Comparison of ENCODE assay signal across 16 cellular contexts in the genomic region with DNA sequence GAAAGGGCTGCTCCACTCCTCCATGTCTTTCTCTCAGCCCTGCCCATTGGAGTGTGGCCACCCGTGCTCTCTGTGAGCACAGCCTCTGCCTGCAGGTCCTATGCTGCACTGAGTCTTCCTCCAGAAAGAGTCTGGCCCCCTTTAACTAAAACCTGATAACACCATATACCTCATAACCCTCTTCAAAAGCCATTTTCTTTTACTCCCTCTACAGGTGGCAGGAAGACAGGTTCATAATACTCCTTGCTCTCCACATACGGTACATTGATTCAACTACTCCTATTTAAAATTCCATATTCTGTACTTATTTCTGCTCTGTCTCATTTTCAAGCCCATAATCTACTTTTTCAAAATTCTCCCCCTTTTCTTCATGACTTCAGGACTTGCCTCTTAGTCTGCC.
A peak's percentile ranks its signal among the peaks of the same experiment; 100 is the strongest.
DNase-seq lines count a peak whose midpoint lies in the region; ATAC-seq and TF ChIP-seq lines count a peak whose summit lies in the region.
"Had no signal": no experiment of that assay in that cellular context is flagged by ENCODE, and none has a peak within 500 bp of the region (broad histone marks: within the 10 kb centered on the region; RNA-seq: fewer than 3 reads in every experiment).

No MANE protein-coding gene starts in this region.

- ATAC-seq in WTC11: peak; percentile 20; the same call in 1 of the 2 replicates
- no peak for ATAC-seq in activated naive CD8-positive, alpha-beta T cell treated with anti-CD3 and anti-CD28 coated beads, Interleukin-2, amount 50 U/mL, for 24 hours
- ATAC-seq: GM12878 had no signal

- peaks cover 9% of the 10 kb centered on the region for H3K4me1 Mint-ChIP-seq in WTC11
- H3K4me1 Mint-ChIP-seq in activated naive CD8-positive, alpha-beta T cell treated with anti-CD3 and anti-CD28 coated beads, Interleukin-2, amount 50 U/mL, for 24 hours: no peaks in the 10 kb centered on the region
- H3K4me1 Mint-ChIP-seq: CD4-positive, alpha-beta memory T cell had no signal

- H3K4me3 Mint-ChIP-seq in WTC11: no peak overlapping the region
- H3K4me3 Mint-ChIP-seq in activated naive CD8-positive, alpha-beta T cell treated with anti-CD3 and anti-CD28 coated beads, Interleukin-2, amount 50 U/mL, for 24 hours: no peak overlapping the region
- H3K4me3 Mint-ChIP-seq: CD4-positive, alpha-beta memory T cell; IgD-negative memory B cell had no signal

- H3K4me1 ChIP-seq in Karpas-422 (ENCODE audit: low read length): no peaks in the 10 kb centered on the region
- H3K4me1 ChIP-seq: BE2C had no signal

- TF ChIP-seq CTCF in GM06990 (IDR thresholded peaks at IDR 0.05; ENCODE audit: insufficient read depth, low read length, poor library complexity, severe bottlenecking) (peak; percentile 7), WTC11 (IDR thresholded peaks at IDR 0.05) (no peak)

- H3K9me3 ChIP-seq in Karpas-422 (ENCODE audit: low read length): no peaks in the 10 kb centered on the region
- H3K9me3 ChIP-seq: BE2C had no signal

- H3K4me2 ChIP-seq in Karpas-422 (ENCODE audit: low read depth, low read length, poor library complexity, severe bottlenecking): no peak overlapping the region

- H3K36me3 Mint-ChIP-seq in WTC11: peaks cover 2% of the 10 kb centered on the region; the same call in 1 of the 2 replicates
- H3K36me3 Mint-ChIP-seq in activated naive CD8-positive, alpha-beta T cell treated with anti-CD3 and anti-CD28 coated beads, Interleukin-2, amount 50 U/mL, for 24 hours (ENCODE audit: low read depth): no peaks in the 10 kb centered on the region
- H3K36me3 Mint-ChIP-seq: CD4-positive, alpha-beta memory T cell; IgD-negative memory B cell had no signal

- CTCF ChIA-PET in WTC11 (lab: Charles Lee): interaction anchor here (1.0 kb wide), 1 partner anchor 70 kb away, joined by 3 read pairs; no protein-coding TSS in a partner anchor

- no peak for DNase-seq in GM06990 (ENCODE audit: extremely low read depth, insufficient read length)
- peak; percentile 42 for DNase-seq in Karpas-422
- DNase-seq in WTC11 (ENCODE audit: low spot score): no peak
- DNase-seq in left kidney (ENCODE audit: low read depth, low spot score): peak; percentile 16
- DNase-seq in activated CD8-positive, alpha-beta memory T cell treated with anti-CD3 and anti-CD28 coated beads, Interleukin-2, amount 50 U/mL, for 4 hours: no peak
- DNase-seq in activated naive CD8-positive, alpha-beta T cell treated with anti-CD3 and anti-CD28 coated beads, Interleukin-2, amount 50 U/mL, for 24 hours: no peak
- no peak for DNase-seq in T-helper 9 cell
- DNase-seq in AML-193 (lab: John Stamatoyannopoulos, UW): no peak
- DNase-seq: BE2C; CD4-positive, alpha-beta memory T cell; DMS79 treated with DMSO at 0.1 percent for 48 hours; GF-D8; GM23248 had no signal

- H3K36me3 ChIP-seq in GM06990 (ENCODE audit: control insufficient read depth, insufficient read depth, low read length) (no peaks in the 10 kb centered on the region), Karpas-422 (ENCODE audit: insufficient read depth, low read length) (no peaks in the 10 kb centered on the region)
- H3K36me3 ChIP-seq: BE2C had no signal

- no peaks in the 10 kb centered on the region for H3K9me2 ChIP-seq in Karpas-422 (replicated peaks; ENCODE audit: insufficient read depth, low read length)

- no peaks in the 10 kb centered on the region for H3K27me3 Mint-ChIP-seq in WTC11 (ENCODE audit: low read depth)
- no peaks in the 10 kb centered on the region for H3K27me3 Mint-ChIP-seq in activated naive CD8-positive, alpha-beta T cell treated with anti-CD3 and anti-CD28 coated beads, Interleukin-2, amount 50 U/mL, for 24 hours
- H3K27me3 Mint-ChIP-seq: IgD-negative memory B cell had no signal

- H3K27me3 ChIP-seq in GM06990 (replicated peaks; ENCODE audit: control insufficient read depth, insufficient read depth, low read length): no peaks in the 10 kb centered on the region; the same call in 1 of the 2 replicates
- H3K27me3 ChIP-seq in Karpas-422 (ENCODE audit: low read length): no peaks in the 10 kb centered on the region
- H3K27me3 ChIP-seq: BE2C had no signal

- no peaks in the 10 kb centered on the region for H4K20me1 ChIP-seq in Karpas-422 (ENCODE audit: insufficient read depth, low read depth, low read length)

- no peaks in the 10 kb centered on the region for H3K9me3 Mint-ChIP-seq in WTC11
- no peaks in the 10 kb centered on the region for H3K9me3 Mint-ChIP-seq in activated naive CD8-positive, alpha-beta T cell treated with anti-CD3 and anti-CD28 coated beads, Interleukin-2, amount 50 U/mL, for 24 hours
- H3K9me3 Mint-ChIP-seq: CD4-positive, alpha-beta memory T cell; IgD-negative memory B cell had no signal

- no peaks in the 10 kb centered on the region for H3K79me2 ChIP-seq in Karpas-422 (ENCODE audit: low read length)

- H3K4me3 ChIP-seq in GM06990 (replicated peaks; ENCODE audit: low read depth, low read length): no peak overlapping the region
- H3K4me3 ChIP-seq in Karpas-422 (ENCODE audit: low read length): no peak overlapping the region
- H3K4me3 ChIP-seq: GM12878, GM23248 had no signal

- no peak overlapping the region for H3K9ac ChIP-seq in Karpas-422 (ENCODE audit: low read length)
- H3K9ac ChIP-seq: GM23248 had no signal

- no peak overlapping the region for H3K27ac Mint-ChIP-seq in WTC11
- no peak overlapping the region for H3K27ac Mint-ChIP-seq in activated naive CD8-positive, alpha-beta T cell treated with anti-CD3 and anti-CD28 coated beads, Interleukin-2, amount 50 U/mL, for 24 hours
- H3K27ac Mint-ChIP-seq: CD4-positive, alpha-beta memory T cell; IgD-negative memory B cell had no signal

- no peak overlapping the region for H3K27ac ChIP-seq in Karpas-422 (ENCODE audit: low read length)
- H3K27ac ChIP-seq: C4-2B, GM23248 had no signal

- no peak overlapping the region for H2AFZ ChIP-seq in Karpas-422 (ENCODE audit: low read length)
- H2AFZ ChIP-seq: GM23248 had no signal

- POLR2A ChIA-PET in WTC11 (lab: Charles Lee): no interaction called here

TF ChIP-seq in WTC11, 78 proteins besides CTCF, POLR2A, EP300 and RAD21 (continues in another document):
- TF ChIP-seq IRF1 (CRISPR knock-in tag; IDR thresholded peaks at IDR 0.05): no peak
- TF ChIP-seq MYBL2 (CRISPR knock-in tag; IDR thresholded peaks at IDR 0.05): no peak
- no peak for TF ChIP-seq SMAD4 (CRISPR knock-in tag; IDR thresholded peaks at IDR 0.05)
- no peak for TF ChIP-seq ZNF396 (CRISPR knock-in tag; IDR thresholded peaks at IDR 0.05; ENCODE audit: borderline replicate concordance)
- TF ChIP-seq, protein P1, sequence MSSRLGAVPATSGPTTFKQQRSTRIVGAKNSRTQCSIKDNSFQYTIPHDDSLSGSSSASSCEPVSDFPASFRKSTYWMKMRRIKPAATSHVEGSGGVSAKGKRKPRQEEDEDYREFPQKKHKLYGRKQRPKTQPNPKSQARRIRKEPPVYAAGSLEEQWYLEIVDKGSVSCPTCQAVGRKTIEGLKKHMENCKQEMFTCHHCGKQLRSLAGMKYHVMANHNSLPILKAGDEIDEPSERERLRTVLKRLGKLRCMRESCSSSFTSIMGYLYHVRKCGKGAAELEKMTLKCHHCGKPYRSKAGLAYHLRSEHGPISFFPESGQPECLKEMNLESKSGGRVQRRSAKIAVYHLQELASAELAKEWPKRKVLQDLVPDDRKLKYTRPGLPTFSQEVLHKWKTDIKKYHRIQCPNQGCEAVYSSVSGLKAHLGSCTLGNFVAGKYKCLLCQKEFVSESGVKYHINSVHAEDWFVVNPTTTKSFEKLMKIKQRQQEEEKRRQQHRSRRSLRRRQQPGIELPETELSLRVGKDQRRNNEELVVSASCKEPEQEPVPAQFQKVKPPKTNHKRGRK (CRISPR knock-in tag; IDR thresholded peaks at IDR 0.05; ENCODE audit: borderline replicate concordance): no peak
- no peak for TF ChIP-seq RORB (CRISPR knock-in tag; IDR thresholded peaks at IDR 0.05)
- TF ChIP-seq CBFB (CRISPR knock-in tag; IDR thresholded peaks at IDR 0.05; ENCODE audit: low read depth): no peak
- TF ChIP-seq AR (CRISPR knock-in tag; IDR thresholded peaks at IDR 0.05): no peak
- TF ChIP-seq, protein P2, sequence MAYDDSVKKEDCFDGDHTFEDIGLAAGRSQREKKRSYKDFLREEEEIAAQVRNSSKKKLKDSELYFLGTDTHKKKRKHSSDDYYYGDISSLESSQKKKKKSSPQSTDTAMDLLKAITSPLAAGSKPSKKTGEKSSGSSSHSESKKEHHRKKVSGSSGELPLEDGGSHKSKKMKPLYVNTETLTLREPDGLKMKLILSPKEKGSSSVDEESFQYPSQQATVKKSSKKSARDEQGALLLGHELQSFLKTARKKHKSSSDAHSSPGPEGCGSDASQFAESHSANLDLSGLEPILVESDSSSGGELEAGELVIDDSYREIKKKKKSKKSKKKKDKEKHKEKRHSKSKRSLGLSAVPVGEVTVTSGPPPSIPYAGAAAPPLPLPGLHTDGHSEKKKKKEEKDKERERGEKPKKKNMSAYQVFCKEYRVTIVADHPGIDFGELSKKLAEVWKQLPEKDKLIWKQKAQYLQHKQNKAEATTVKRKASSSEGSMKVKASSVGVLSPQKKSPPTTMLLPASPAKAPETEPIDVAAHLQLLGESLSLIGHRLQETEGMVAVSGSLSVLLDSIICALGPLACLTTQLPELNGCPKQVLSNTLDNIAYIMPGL (CRISPR knock-in tag; IDR thresholded peaks at IDR 0.05): no peak

Comparison
In these comparisons a context has a peak if more than half of its experiments do, and no peak if none do; other contexts are left out.
1. DNase-seq: peak in Karpas-422 (single experiment) and left kidney (single experiment); none in GM06990 (single experiment), WTC11 (single experiment), activated CD8-positive, alpha-beta memory T cell treated with anti-CD3 and anti-CD28 coated beads, Interleukin-2, amount 50 U/mL, for 4 hours (single experiment), activated naive CD8-positive, alpha-beta T cell treated with anti-CD3 and anti-CD28 coated beads, Interleukin-2, amount 50 U/mL, for 24 hours (single experiment), T-helper 9 cell (single experiment) and AML-193 (0 of 2).